In the genomic region with DNA sequence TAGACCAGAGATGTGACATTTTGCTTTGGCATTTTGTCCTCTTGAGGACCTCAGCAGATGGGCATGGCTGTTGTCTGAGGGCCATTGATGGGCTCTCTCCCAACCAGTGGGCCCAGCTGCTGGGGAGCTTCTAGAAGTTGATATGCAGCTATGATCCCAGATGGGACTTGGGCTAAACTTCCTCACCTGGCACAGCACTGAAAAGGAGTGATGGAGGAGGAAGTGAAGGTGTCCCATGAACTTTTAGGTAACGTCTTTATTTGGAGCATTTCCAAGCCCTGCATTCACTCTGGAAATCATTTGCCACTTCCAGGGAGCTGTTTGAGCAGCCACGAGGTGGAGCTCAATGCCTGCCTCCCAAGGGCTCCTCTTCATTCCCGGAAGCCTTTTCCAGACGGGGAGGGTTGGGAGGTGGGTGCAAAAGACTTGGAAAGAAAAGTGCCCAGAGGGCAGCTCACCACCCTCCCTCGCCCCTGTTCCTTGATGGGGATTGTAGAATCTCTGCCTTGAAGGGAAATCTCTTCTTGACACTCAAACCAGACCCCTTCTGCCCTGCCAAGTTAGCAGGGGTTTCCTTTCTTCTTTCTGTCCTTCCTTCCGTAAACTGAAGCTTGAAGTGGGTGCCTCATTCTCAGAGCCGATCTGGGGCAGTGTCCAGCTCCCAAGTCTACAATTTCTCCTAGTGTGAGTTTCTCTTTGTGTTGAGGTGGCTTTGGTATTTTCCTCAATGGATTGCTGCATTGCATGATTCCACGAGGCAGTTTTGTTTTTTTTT, we compare ENCODE assay signal across 10 cellular contexts. TPM values are rescaled to one million over a fixed set of nuclear protein-coding genes. Genes with fewer than 3 reads are reported as not detected.
DNase-seq lines count a peak whose midpoint lies in the region; ATAC-seq and TF ChIP-seq lines count a peak whose summit lies in the region.
"Had no signal": no experiment of that assay in that cellular context is flagged by ENCODE, and none has a peak within 500 bp of the region (broad histone marks: within the 10 kb centered on the region; RNA-seq: fewer than 3 reads in every experiment).

No MANE protein-coding gene starts in this region.

- 8 to 11% methylated on average over 8 of the region's 8 CpGs for WGBS in esophagus squamous epithelium, 2 donors
- 19 to 23% (median 20%) methylated on average over 8 of the region's 8 CpGs for WGBS in spleen, 5 donors

- no peaks in the 10 kb centered on the region for H3K36me3 ChIP-seq in esophagus squamous epithelium
- no peaks in the 10 kb centered on the region for H3K36me3 ChIP-seq in spleen

- H3K27ac ChIP-seq in esophagus squamous epithelium (no peak overlapping the region), spleen (no peak overlapping the region)

- ATAC-seq in GM18517 (IDR thresholded peaks at IDR 0.05; ENCODE audit: unreplicated experiment) (no peak), GM19324 (IDR thresholded peaks at IDR 0.05; ENCODE audit: low FRiP score, unreplicated experiment) (no peak)

- peak overlapping the region in 2 of 4 donors; percentile 29 to 40 for H3K4me3 ChIP-seq in esophagus squamous epithelium
- no peak overlapping the region for H3K4me3 ChIP-seq in spleen

- intact Hi-C loops in esophagus squamous epithelium (cut with DNase I), result loop anchor here (2.0 kb wide), 1 partner anchor 85 kb away; no protein-coding TSS in a partner anchor
- intact Hi-C loops in spleen (cut with DNase I; ENCODE audit: low total_unique reads), result loop anchor here (5.0 kb wide), 1 partner anchor 87 kb away; no protein-coding TSS in a partner anchor

- peaks cover 0 to 78% (median 0%) of the 10 kb centered on the region in 4 donors for H3K27me3 ChIP-seq in esophagus squamous epithelium
- peaks cover 0 to 85% (median 11%) of the 10 kb centered on the region in 7 donors for H3K27me3 ChIP-seq in spleen (replicated peaks in 1 of 7)

- TF ChIP-seq POLR2A in esophagus squamous epithelium (IDR thresholded peaks at IDR 0.05) (no peak), spleen (IDR thresholded peaks at IDR 0.05) (no peak)

- peaks cover 0 to 6% (median 0%) of the 10 kb centered on the region in 3 donors for H3K4me1 ChIP-seq in esophagus squamous epithelium
- peaks cover 0 to 4% (median 0%) of the 10 kb centered on the region in 6 donors for H3K4me1 ChIP-seq in spleen

- peak in 2 of 3 experiments; percentile 2 to 34 for DNase-seq in NCI-H1417 (lab: John Stamatoyannopoulos, UW)
- DNase-seq in NCI-H1417 treated with DMSO at 0.1 percent for 48 hours (lab: John Stamatoyannopoulos, UW), result no peak
- DNase-seq in NCI-H345 treated with DMSO at 0.1 percent for 48 hours (lab: John Stamatoyannopoulos, UW; ENCODE audit: unreplicated experiment), result peak; percentile 29
- no peak for DNase-seq in esophagus squamous epithelium (lab: John Stamatoyannopoulos, UW)
- DNase-seq in spleen, result peak; percentile 42
- DNase-seq in effector CD4-positive, alpha-beta T cell, result no peak
- DNase-seq: activated CD8-positive, alpha-beta memory T cell treated with anti-CD3 and anti-CD28 coated beads for 24 hours; AML-193 had no signal

- H3K9me3 ChIP-seq in esophagus squamous epithelium (no peaks in the 10 kb centered on the region), spleen (no peaks in the 10 kb centered on the region)

- TF ChIP-seq CTCF in esophagus squamous epithelium (IDR thresholded peaks at IDR 0.05) (peak; percentile 13 to 66 (median 44)), spleen (IDR thresholded peaks at IDR 0.05 in 8 of 11, conservative IDR thresholded peaks at IDR 0.05 in 3 of 11) (peak in 3 of 11 experiments; percentile 5 to 18 (median 17))

RNA-seq across cellular contexts. Expression of a gene that starts 18.1 kb away (rescaled TPM):
- total RNA-seq in esophagus squamous epithelium (not detected), spleen (not detected)
- polyA plus RNA-seq in spleen, result not detected

RNA-seq across cellular contexts. Expression of a gene that starts 24.9 kb away (rescaled TPM):
- total RNA-seq in esophagus squamous epithelium (100 to 1,000 TPM in 2 of 4 donors, 10 to 100 TPM in 2; 23.1 to 160 (median 95.4) TPM), spleen (10 to 100 TPM; 10.3 to 67.1 (median 42.4) TPM)
- polyA plus RNA-seq in spleen, result 10 to 100 TPM; 42.4 to 45.9 (median 44.5) TPM

Comparison
In these comparisons a context has a peak if more than half of its experiments do, and no peak if none do; other contexts are left out.
1. DNase-seq: peak in NCI-H1417 (2 of 3), NCI-H345 treated with DMSO at 0.1 percent for 48 hours (single experiment) and spleen (single experiment); none in NCI-H1417 treated with DMSO at 0.1 percent for 48 hours (single experiment), esophagus squamous epithelium (single experiment) and effector CD4-positive, alpha-beta T cell (single experiment).